ENCODE assay signal across 4 cellular contexts in the genomic region with DNA sequence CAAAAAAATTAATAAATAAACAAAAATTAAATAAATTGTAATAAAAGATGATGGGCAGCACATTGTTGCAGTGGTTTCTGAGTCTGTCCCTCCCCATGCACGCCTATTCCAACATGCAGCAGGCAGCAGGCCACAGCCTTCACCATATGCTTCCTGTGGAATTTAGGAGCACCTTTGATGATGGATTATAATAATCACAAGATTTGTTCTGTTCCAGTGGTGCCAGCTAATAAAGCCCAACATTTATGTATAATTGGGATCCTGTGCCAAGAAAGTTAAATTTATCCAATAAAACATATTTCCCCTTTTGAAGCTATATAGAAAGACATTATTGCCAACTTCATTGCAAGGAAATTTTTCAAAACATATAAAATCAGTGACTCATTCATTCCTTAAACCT.
"Had no signal": no experiment of that assay in that cellular context is flagged by ENCODE, and none has a peak within 500 bp of the region (broad histone marks: within the 10 kb centered on the region; RNA-seq: fewer than 3 reads in every experiment).

No MANE protein-coding gene starts in this region.

- H3K27ac Mint-ChIP-seq: IgD-negative memory B cell had no signal

- H3K4me3 Mint-ChIP-seq: IgD-negative memory B cell had no signal

- DNase-seq: IMR-90 had no signal

- ATAC-seq: HepG2, K562 had no signal

- H3K4me1 Mint-ChIP-seq: IgD-negative memory B cell had no signal

- H3K4me3 ChIP-seq: K562 had no signal

- H3K36me3 Mint-ChIP-seq: IgD-negative memory B cell had no signal

- H3K27me3 Mint-ChIP-seq: IgD-negative memory B cell had no signal

- H3K9me3 Mint-ChIP-seq: IgD-negative memory B cell had no signal
